ENCODE assay signal across 1 cellular context in genomic region chr19:55583897-55584296, GRCh38.
A peak's percentile ranks its signal among the peaks of the same experiment; 100 is the strongest.
TF ChIP-seq lines count a peak whose summit lies in the region.

No MANE protein-coding gene starts in this region.

TF ChIP-seq in HepG2, 621 proteins besides CTCF, POLR2A, EP300 and RAD21:
- TF ChIP-seq CEBPB (IDR thresholded peaks at IDR 0.05; ENCODE audit: borderline replicate concordance, low read depth, low read length), result peak; percentile 60
- TF ChIP-seq CEBPG (CRISPR knock-in tag; IDR thresholded peaks at IDR 0.05), result peak; percentile 60; the same call in 1 of the 2 replicates
